9 cellular contexts compared by ENCODE assay signal in genomic region chr13:52012512-52012836, GRCh38. TPM values are rescaled to one million over a fixed set of nuclear protein-coding genes. Genes with fewer than 3 reads are reported as not detected.
A peak's percentile ranks its signal among the peaks of the same experiment; 100 is the strongest.
DNase-seq lines count a peak whose midpoint lies in the region; ATAC-seq, FAIRE-seq and TF ChIP-seq lines count a peak whose summit lies in the region.
"Had no signal": no experiment of that assay in that cellular context is flagged by ENCODE, and none has a peak within 500 bp of the region (broad histone marks: within the 10 kb centered on the region; RNA-seq: fewer than 3 reads in every experiment).

No MANE protein-coding gene starts in this region.

- peaks cover 25% of the 10 kb centered on the region for H3K27me3 ChIP-seq in CD4-positive, CD25-positive, alpha-beta regulatory T cell (ENCODE audit: control insufficient read depth, insufficient read depth, low read length)

- H3K9me3 ChIP-seq in CD4-positive, CD25-positive, alpha-beta regulatory T cell (ENCODE audit: control insufficient read depth in 2 of 2, low read length in 2 of 2) = no peaks in the 10 kb centered on the region
- H3K9me3 ChIP-seq in KOPT-K1 (ENCODE audit: insufficient read depth, low read length, poor library complexity, severe bottlenecking) = no peaks in the 10 kb centered on the region

- peaks cover 35% of the 10 kb centered on the region for H3K27me3 Mint-ChIP-seq in CD4-positive, CD25-positive, alpha-beta regulatory T cell
- H3K27me3 Mint-ChIP-seq in nephron (ENCODE audit: low read depth) = no peaks in the 10 kb centered on the region

- peak overlapping the region; percentile 92 to 99 (median 96) for H3K4me3 Mint-ChIP-seq in CD4-positive, CD25-positive, alpha-beta regulatory T cell
- H3K4me3 Mint-ChIP-seq in nephron = peak overlapping the region; percentile 92 to 100 (median 99)

- no peak for TF ChIP-seq CTCF in coronary artery (IDR thresholded peaks at IDR 0.05)
- no peak for TF ChIP-seq CTCF in nephron (IDR thresholded peaks at IDR 0.05; ENCODE audit: unreplicated experiment in 3 of 3)

- peaks cover 18 to 46% (median 28%) of the 10 kb centered on the region in 4 donors for H3K4me1 Mint-ChIP-seq in CD4-positive, CD25-positive, alpha-beta regulatory T cell
- H3K4me1 Mint-ChIP-seq in nephron = peaks cover 23% of the 10 kb centered on the region

- intact Hi-C loops in sciatic nerve (cut with DNase I) = loop anchor here (10.0 kb wide), 1 partner anchor 112 kb away; the partner anchor contains the start of gene NEK5

- peaks cover 16% of the 10 kb centered on the region for H3K36me3 Mint-ChIP-seq in CD4-positive, CD25-positive, alpha-beta regulatory T cell
- peaks cover 22% of the 10 kb centered on the region for H3K36me3 Mint-ChIP-seq in nephron (ENCODE audit: low read depth)

- no peak for DNase-seq in CD4-positive, CD25-positive, alpha-beta regulatory T cell
- DNase-seq in coronary artery (ENCODE audit: low spot score) (no peak), sciatic nerve (ENCODE audit: low spot score) (no peak), D341Med (ENCODE audit: low spot score) (no peak), NCI-H1092 (lab: John Stamatoyannopoulos, UW) (no peak), GM19239 (ENCODE audit: insufficient read length, low spot score) (no peak)

- no peak for ATAC-seq in CD4-positive, CD25-positive, alpha-beta regulatory T cell (ENCODE audit: low read depth in 2 of 2)
- ATAC-seq in sciatic nerve = no peak

- peaks cover 30% of the 10 kb centered on the region for H3K4me1 ChIP-seq in CD4-positive, CD25-positive, alpha-beta regulatory T cell (ENCODE audit: control insufficient read depth, insufficient read depth, low read length, poor library complexity, severe bottlenecking)

- peak overlapping the region; percentile 90 to 94 (median 93) for H3K27ac Mint-ChIP-seq in CD4-positive, CD25-positive, alpha-beta regulatory T cell
- H3K27ac Mint-ChIP-seq in nephron = peak overlapping the region; percentile 91 to 94 (median 94)

- H3K4me3 ChIP-seq in CD4-positive, CD25-positive, alpha-beta regulatory T cell (ENCODE audit: low read depth, low read length) = peak overlapping the region; percentile 100
- peak overlapping the region; percentile 100 for H3K4me3 ChIP-seq in coronary artery

- FAIRE-seq in GM19239 (lab: Jason Lieb, UNC) = no peak
- FAIRE-seq: colon had no signal

- H3K27ac ChIP-seq in CD4-positive, CD25-positive, alpha-beta regulatory T cell (ENCODE audit: insufficient read depth, low read length, poor library complexity, severe bottlenecking) = peak overlapping the region; percentile 63
- H3K27ac ChIP-seq in KOPT-K1 (ENCODE audit: low read depth, low read length, poor library complexity, severe bottlenecking) (peak overlapping the region; percentile 67), coronary artery (peak overlapping the region; percentile 40 to 80)

- peaks cover 0 to 1% (median 0%) of the 10 kb centered on the region in 7 donors for H3K9me3 Mint-ChIP-seq in CD4-positive, CD25-positive, alpha-beta regulatory T cell
- no peaks in the 10 kb centered on the region for H3K9me3 Mint-ChIP-seq in nephron

- peaks cover 4% of the 10 kb centered on the region for H3K36me3 ChIP-seq in CD4-positive, CD25-positive, alpha-beta regulatory T cell (ENCODE audit: control insufficient read depth, insufficient read depth, low read length)
- peaks cover 20% of the 10 kb centered on the region for H3K36me3 ChIP-seq in KOPT-K1 (ENCODE audit: insufficient read depth, low read length)

RNA-seq across cellular contexts. Expression of gene ALG11, which starts 0.3 kb away (rescaled TPM):
- 24.6 TPM for total RNA-seq in CD4-positive, CD25-positive, alpha-beta regulatory T cell
- 10 to 100 TPM; 19.2 to 27.6 (median 23.4) TPM for polyA plus RNA-seq in CD4-positive, CD25-positive, alpha-beta regulatory T cell
- 43.5 TPM for total RNA-seq in sciatic nerve

RNA-seq across cellular contexts. Expression of gene ATP7B, which starts 1.2 kb away (rescaled TPM):
- 1.4 TPM for total RNA-seq in CD4-positive, CD25-positive, alpha-beta regulatory T cell
- under 1 TPM; 0.18 to 0.59 (median 0.28) TPM for polyA plus RNA-seq in CD4-positive, CD25-positive, alpha-beta regulatory T cell
- 11.5 TPM for total RNA-seq in sciatic nerve

RNA-seq across cellular contexts. Expression of gene UTP14C, which starts 12.0 kb away (rescaled TPM):
- 4.0 TPM for total RNA-seq in CD4-positive, CD25-positive, alpha-beta regulatory T cell
- 1 to 10 TPM in 3 of 4 donors, under 1 TPM in 1; 0.97 to 2.9 (median 1.5) TPM for polyA plus RNA-seq in CD4-positive, CD25-positive, alpha-beta regulatory T cell
- 15.7 TPM for total RNA-seq in sciatic nerve
